ENCODE assay signal across 8 cellular contexts in the genomic region with DNA sequence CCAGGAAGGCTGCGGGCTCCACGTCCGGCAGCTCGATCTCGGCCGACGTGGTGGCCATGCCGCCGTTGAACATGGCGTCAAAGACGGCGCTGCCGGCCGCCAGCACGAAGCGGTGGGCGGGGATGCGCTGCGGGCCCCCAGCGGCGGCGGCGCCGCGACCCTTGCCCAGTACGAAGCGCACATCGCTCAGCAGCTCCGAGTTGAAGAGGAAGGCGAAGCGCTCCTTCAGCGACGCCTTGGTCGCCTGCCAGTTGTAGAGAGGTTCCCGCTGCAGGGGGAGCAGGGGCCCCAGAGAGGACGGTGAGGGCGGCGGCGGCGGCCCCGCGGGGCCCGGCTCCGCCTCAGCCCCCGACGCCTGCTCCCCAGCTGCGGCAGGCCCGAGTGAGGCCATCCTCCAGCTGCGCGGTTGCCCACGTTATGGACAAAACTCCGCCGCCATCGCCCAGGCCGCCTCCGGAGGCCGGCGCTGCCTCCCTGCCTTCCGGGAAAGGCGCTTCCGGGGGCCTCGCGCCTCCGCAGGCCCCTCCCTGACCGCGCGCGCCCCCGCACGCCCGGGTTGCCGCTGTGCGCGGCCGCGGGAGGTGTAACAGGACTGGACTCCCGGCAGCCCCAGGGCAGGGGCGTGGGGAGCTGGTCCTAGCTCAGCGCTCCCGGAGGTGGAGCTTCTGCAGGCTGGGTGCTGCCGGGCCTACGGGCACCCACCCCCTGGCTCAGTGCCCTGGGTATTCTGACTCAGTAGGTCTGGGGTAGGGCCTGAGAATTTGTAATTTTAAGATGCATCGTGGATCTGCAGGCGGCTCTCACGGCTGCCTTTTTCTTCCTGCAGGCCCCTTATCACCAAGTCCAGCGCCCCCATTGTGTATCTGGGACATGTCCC. TPM values are rescaled to one million over a fixed set of nuclear protein-coding genes. Genes with fewer than 3 reads are reported as not detected.
DNase-seq lines count a peak whose midpoint lies in the region; ATAC-seq, FAIRE-seq and TF ChIP-seq lines count a peak whose summit lies in the region.

A gene (minus strand): TSS at position 492 of the 877 bp plus-strand sequence. CDS start 101 bp downstream, at position 391.

- peak; percentile 93 for FAIRE-seq in GM12892 (lab: Jason Lieb, UNC)

- TF ChIP-seq CTCF in prostate gland (IDR thresholded peaks at IDR 0.05): peak in 3 of 4 experiments; percentile 15 to 24 (median 23)

- no peaks in the 10 kb centered on the region for H3K4me1 ChIP-seq in prostate gland (replicated peaks)

- H3K27ac ChIP-seq in prostate gland: peak within 1 kb of the TSS; percentile 88 to 94

- DNase-seq in GM12892 (ENCODE audit: insufficient read length) (peak; percentile 94), NCI-H1105 (lab: John Stamatoyannopoulos, UW) (peak; percentile 66), amniotic epithelial cell (ENCODE audit: low read depth) (peak; percentile 95), left cardiac atrium (peak; percentile 98), prostate gland (ENCODE audit: low spot score) (peak; percentile 82), ureter (ENCODE audit: low spot score) (peak; percentile 95)

- ATAC-seq in HG02678 (IDR thresholded peaks at IDR 0.05; ENCODE audit: unreplicated experiment) (peak; percentile 89), left cardiac atrium (peak; percentile 98 to 99)

- no peaks in the 10 kb centered on the region for H3K9me3 ChIP-seq in prostate gland

- under 1% methylated on average over 30 of the region's 86 CpGs for WGBS in prostate gland

- no peaks in the 10 kb centered on the region for H3K27me3 ChIP-seq in prostate gland (replicated peaks; ENCODE audit: insufficient read depth)

- no peaks in the 10 kb centered on the region for H3K36me3 ChIP-seq in prostate gland

- TF ChIP-seq POLR2A in GM12892 (IDR thresholded peaks at IDR 0.05; ENCODE audit: low read depth, low read length) (peak; percentile 94), prostate gland (IDR thresholded peaks at IDR 0.05) (peak; percentile 94)

- peak within 1 kb of the TSS; percentile 83 to 86 for H3K4me3 ChIP-seq in prostate gland

- intact Hi-C loops in T-helper 1 cell treated with Interleukin-12 subunit alpha and Interleukin-12 subunit beta and Interleukin-4 antibody, amounts not matched to agents 30 ng/mL and 1 ng/mL, for 36 hours (cut with micrococcal nuclease): loop anchor here (1.0 to 5.0 kb wide), 8 partner anchors 56 to 1020 kb away; a partner anchor contains a TSS
- intact Hi-C loops in left cardiac atrium (cut with DNase I): loop anchor here in 1 of 2 donors (5.0 kb wide), 1 partner anchor 35 kb away; no protein-coding TSS in a partner anchor
- intact Hi-C loops in prostate gland (cut with DNase I): loop anchor here (1.0 kb wide), 1 partner anchor 140 kb away; a partner anchor contains a TSS

RNA-seq across cellular contexts. Expression of the gene that starts here (rescaled TPM):
- polyA plus RNA-seq in GM12892 (2012; ENCODE audit: missing spikeins): 53.8 TPM
- total RNA-seq in T-helper 1 cell treated with Interleukin-12 subunit alpha and Interleukin-12 subunit beta and Interleukin-4 antibody, amounts not matched to agents 30 ng/mL and 1 ng/mL, for 36 hours: 58.4 and 60.3 TPM in 2 replicates
- total RNA-seq in left cardiac atrium (100 to 1,000 TPM; 100 to 128 TPM), prostate gland (10 to 100 TPM; 56.6 to 71.3 TPM), ureter (64.9 TPM)

Comparison
In these comparisons a context has a peak if more than half of its experiments do, and no peak if none do; other contexts are left out.
1. Peak in every context shown above with its lines: DNase-seq, ATAC-seq, H3K4me3 ChIP-seq and H3K27ac ChIP-seq.